9 cellular contexts compared by ENCODE assay signal in genomic region chr4:152106113-152106763, GRCh38.
DNase-seq lines count a peak whose midpoint lies in the region; ATAC-seq and FAIRE-seq lines count a peak whose summit lies in the region.
"Had no signal": no experiment of that assay in that cellular context is flagged by ENCODE, and none has a peak within 500 bp of the region (broad histone marks: within the 10 kb centered on the region; RNA-seq: fewer than 3 reads in every experiment).

No MANE protein-coding gene starts in this region.

- DNase-seq in AG20443 (ENCODE audit: low spot score) (peak; percentile 91), HS-5 (ENCODE audit: low read depth) (peak; percentile 96), astrocyte of the hippocampus (ENCODE audit: low read depth, low spot score) (peak; percentile 94), superior temporal gyrus (ENCODE audit: extremely low spot score) (peak; percentile 66), SKM-1 treated with dmso at 0.1 percent for 144 hours (lab: John Stamatoyannopoulos, UW; ENCODE audit: unreplicated experiment) (no peak)

- ATAC-seq in GM18909 (IDR thresholded peaks at IDR 0.05; ENCODE audit: poor library complexity, unreplicated experiment) (no peak), GM19324 (IDR thresholded peaks at IDR 0.05; ENCODE audit: low FRiP score, unreplicated experiment) (no peak)

- peak; percentile 86 for FAIRE-seq in islet of Langerhans (lab: Jason Lieb, UNC)
- FAIRE-seq: colon had no signal
